ENCODE assay signal across 17 cellular contexts in genomic region chr15:36926422-36926815, GRCh38.
"Had no signal": no experiment of that assay in that cellular context is flagged by ENCODE, and none has a peak within 500 bp of the region (broad histone marks: within the 10 kb centered on the region; RNA-seq: fewer than 3 reads in every experiment).

No MANE protein-coding gene starts in this region.

- H3K4me3 Mint-ChIP-seq: activated CD4-positive, alpha-beta memory T cell treated with anti-CD3 and anti-CD28 coated beads for 36 hours; activated CD4-positive, alpha-beta T cell treated with anti-CD3 and anti-CD28 coated beads for 36 hours; activated CD8-positive, alpha-beta memory T cell treated with anti-CD3 and anti-CD28 coated beads, Interleukin-2, amount 10 ng/mL, durations not matched to agents 7 days and 5 days; activated T-cell treated with anti-CD3 and anti-CD28 coated beads, Interleukin-2, amount 50 U/mL, for 4 hours; memory B cell; neural crest cell; stimulated activated naive CD8-positive, alpha-beta T cell treated with anti-CD3 and anti-CD28 coated beads, Interleukin-15, amount 100 ng/mL, for 72 hours; T-helper 17 cell; type B pancreatic cell had no signal

- H3K9me3 ChIP-seq: psoas muscle had no signal

- ATAC-seq: activated CD4-positive, alpha-beta T cell treated with anti-CD3 and anti-CD28 coated beads for 36 hours; activated CD8-positive, alpha-beta memory T cell treated with anti-CD3 and anti-CD28 coated beads, Interleukin-2, amount 10 ng/mL, durations not matched to agents 7 days and 5 days; activated T-cell treated with anti-CD3 and anti-CD28 coated beads, Interleukin-2, amount 50 U/mL, for 4 hours; esophagus mucosa; psoas muscle; stimulated activated naive CD8-positive, alpha-beta T cell treated with anti-CD3 and anti-CD28 coated beads, Interleukin-15, amount 100 ng/mL, for 72 hours; T-helper 17 cell had no signal

- H3K27ac Mint-ChIP-seq: activated CD4-positive, alpha-beta memory T cell treated with anti-CD3 and anti-CD28 coated beads for 36 hours; activated CD4-positive, alpha-beta T cell treated with anti-CD3 and anti-CD28 coated beads for 36 hours; activated CD8-positive, alpha-beta memory T cell treated with anti-CD3 and anti-CD28 coated beads, Interleukin-2, amount 10 ng/mL, durations not matched to agents 7 days and 5 days; memory B cell; stimulated activated naive CD8-positive, alpha-beta T cell treated with anti-CD3 and anti-CD28 coated beads, Interleukin-15, amount 100 ng/mL, for 72 hours; T-helper 17 cell; type B pancreatic cell had no signal

- H3K9me3 Mint-ChIP-seq: activated CD4-positive, alpha-beta memory T cell treated with anti-CD3 and anti-CD28 coated beads for 36 hours; memory B cell; stimulated activated naive CD8-positive, alpha-beta T cell treated with anti-CD3 and anti-CD28 coated beads, Interleukin-15, amount 100 ng/mL, for 72 hours; type B pancreatic cell had no signal

- H3K4me1 Mint-ChIP-seq: activated CD4-positive, alpha-beta T cell treated with anti-CD3 and anti-CD28 coated beads for 36 hours; activated CD8-positive, alpha-beta memory T cell treated with anti-CD3 and anti-CD28 coated beads, Interleukin-2, amount 10 ng/mL, durations not matched to agents 7 days and 5 days; memory B cell; stimulated activated naive CD8-positive, alpha-beta T cell treated with anti-CD3 and anti-CD28 coated beads, Interleukin-15, amount 100 ng/mL, for 72 hours; T-helper 17 cell had no signal

- H3K27me3 Mint-ChIP-seq: activated CD4-positive, alpha-beta memory T cell treated with anti-CD3 and anti-CD28 coated beads for 36 hours; activated CD4-positive, alpha-beta T cell treated with anti-CD3 and anti-CD28 coated beads for 36 hours; activated CD8-positive, alpha-beta memory T cell treated with anti-CD3 and anti-CD28 coated beads, Interleukin-2, amount 10 ng/mL, durations not matched to agents 7 days and 5 days; type B pancreatic cell had no signal

- H3K36me3 Mint-ChIP-seq: activated CD4-positive, alpha-beta memory T cell treated with anti-CD3 and anti-CD28 coated beads for 36 hours; activated CD8-positive, alpha-beta memory T cell treated with anti-CD3 and anti-CD28 coated beads, Interleukin-2, amount 10 ng/mL, durations not matched to agents 7 days and 5 days; memory B cell had no signal

- H3K4me3 ChIP-seq: psoas muscle had no signal

- DNase-seq: activated CD4-positive, alpha-beta memory T cell treated with anti-CD3 and anti-CD28 coated beads for 36 hours; activated CD4-positive, alpha-beta T cell treated with anti-CD3 and anti-CD28 coated beads for 36 hours; activated CD8-positive, alpha-beta memory T cell treated with anti-CD3 and anti-CD28 coated beads, Interleukin-2, amount 10 ng/mL, durations not matched to agents 7 days and 5 days; activated effector memory CD4-positive, alpha-beta T cell treated with Interleukin-2 at 50 U/mL for 16 hours; activated naive CD4-positive, alpha-beta T cell treated with anti-CD3 and anti-CD28 coated beads, Interleukin-2, amount 50 U/mL, for 16 hours; activated T-cell treated with anti-CD3 and anti-CD28 coated beads, Interleukin-2, amount 50 U/mL, for 4 hours; kidney; left ventricle myocardium superior; psoas muscle; stimulated activated CD4-positive, alpha-beta T cell treated with anti-CD3 and anti-CD28 coated beads, Interleukin-1b, Interleukin-23, amount 100 ng/mL, for 48 hours; stimulated activated naive CD8-positive, alpha-beta T cell treated with anti-CD3 and anti-CD28 coated beads, Interleukin-15, amount 100 ng/mL, for 72 hours; T-helper 17 cell; WERI-Rb-1 had no signal

- H3K27ac ChIP-seq: psoas muscle, WERI-Rb-1 had no signal

- H3K4me1 ChIP-seq: psoas muscle had no signal
